ENCODE assay signal across 10 cellular contexts in genomic region chr10:79178614-79179403, GRCh38.
A peak's percentile ranks its signal among the peaks of the same experiment; 100 is the strongest.
DNase-seq lines count a peak whose midpoint lies in the region; ATAC-seq and TF ChIP-seq lines count a peak whose summit lies in the region.
"Had no signal": no experiment of that assay in that cellular context is flagged by ENCODE, and none has a peak within 500 bp of the region (broad histone marks: within the 10 kb centered on the region; RNA-seq: fewer than 3 reads in every experiment).

No MANE protein-coding gene starts in this region.

- peak overlapping the region; percentile 81 to 100 for H3K27ac ChIP-seq in SK-N-SH (ENCODE audit: low read depth in 2 of 2, low read length in 1 of 2)
- peak overlapping the region; percentile 1 for H3K27ac ChIP-seq in substantia nigra (ENCODE audit: low read depth, low read length, poor library complexity, severe bottlenecking)
- H3K27ac ChIP-seq: parathyroid adenoma had no signal

- peaks cover 29% of the 10 kb centered on the region for H3F3A ChIP-seq in SK-N-SH (replicated peaks; ENCODE audit: insufficient read depth)

- peak; percentile 41 for ATAC-seq in left ventricle myocardium superior

- WGBS in SK-N-SH (ENCODE audit: low lambda C conversion rate): 16% methylated on average over 8 of the region's 9 CpGs

- H4K20me1 ChIP-seq in SK-N-SH (ENCODE audit: insufficient read depth): peaks cover 16% of the 10 kb centered on the region; the same call in 1 of the 2 replicates

- H3K4me3 Mint-ChIP-seq in activated naive CD4-positive, alpha-beta T cell treated with anti-CD3 and anti-CD28 coated beads for 36 hours: no peak overlapping the region
- H3K4me3 Mint-ChIP-seq: T-helper 1 cell treated with Interleukin-12 subunit alpha and Interleukin-12 subunit beta and Interleukin-4 antibody, amounts not matched to agents 30 μg/mL and 1 μg/mL, for 36 hours had no signal

- H3K27ac Mint-ChIP-seq in activated naive CD4-positive, alpha-beta T cell treated with anti-CD3 and anti-CD28 coated beads for 36 hours: no peak overlapping the region
- H3K27ac Mint-ChIP-seq: T-helper 1 cell treated with Interleukin-12 subunit alpha and Interleukin-12 subunit beta and Interleukin-4 antibody, amounts not matched to agents 30 μg/mL and 1 μg/mL, for 36 hours had no signal

- TF ChIP-seq EP300 in SK-N-SH (IDR thresholded peaks at IDR 0.05; ENCODE audit: borderline replicate concordance in 1 of 2, low read depth in 1 of 2, low read length in 1 of 2): peak in 1 of 2 experiments; percentile 94; a peak in 2 of 4 replicates

- H3K4me1 Mint-ChIP-seq in activated naive CD4-positive, alpha-beta T cell treated with anti-CD3 and anti-CD28 coated beads for 36 hours (ENCODE audit: low read depth): no peaks in the 10 kb centered on the region

- peak overlapping the region; percentile 68; the same call in 1 of the 2 replicates for H3K4me2 ChIP-seq in SK-N-SH

- H3K27me3 Mint-ChIP-seq in activated naive CD4-positive, alpha-beta T cell treated with anti-CD3 and anti-CD28 coated beads for 36 hours (ENCODE audit: low read depth): no peaks in the 10 kb centered on the region

- intact Hi-C loops in left ventricle myocardium superior (cut with micrococcal nuclease): no loop called here
- intact Hi-C loops in activated naive CD4-positive, alpha-beta T cell treated with anti-CD3 and anti-CD28 coated beads for 36 hours (cut with micrococcal nuclease): no loop called here

- TF ChIP-seq RAD21 in SK-N-SH (IDR thresholded peaks at IDR 0.05; ENCODE audit: low read length): peak; percentile 47

- H3K9me3 ChIP-seq in SK-N-SH: no peaks in the 10 kb centered on the region

- no peaks in the 10 kb centered on the region for H3K9me3 Mint-ChIP-seq in activated naive CD4-positive, alpha-beta T cell treated with anti-CD3 and anti-CD28 coated beads for 36 hours
- H3K9me3 Mint-ChIP-seq: T-helper 1 cell treated with Interleukin-12 subunit alpha and Interleukin-12 subunit beta and Interleukin-4 antibody, amounts not matched to agents 30 μg/mL and 1 μg/mL, for 36 hours had no signal

- H3K9me2 ChIP-seq in SK-N-SH: no peaks in the 10 kb centered on the region

- H3K36me3 ChIP-seq in SK-N-SH (replicated peaks in 1 of 2; ENCODE audit: control insufficient read depth in 1 of 2, insufficient read depth in 2 of 2, low read length in 1 of 2): peaks cover 1 to 5% of the 10 kb centered on the region in 2 experiments

- no peaks in the 10 kb centered on the region for H3K27me3 ChIP-seq in SK-N-SH (ENCODE audit: insufficient read depth)

- POLR2A ChIA-PET in SK-N-SH (lab: Yijun Ruan, JAX): interaction anchor here (1.1 to 2.2 kb wide), 3 partner anchors 9 to 21 kb away, joined by 3 to 5 read pairs (median 4); no protein-coding TSS in a partner anchor

- DNase-seq in NCI-H2081 (lab: John Stamatoyannopoulos, UW) (peak; percentile 30 to 46), NCI-H2081 treated with DMSO at 0.1 percent for 48 hours (lab: John Stamatoyannopoulos, UW) (no peak), SK-N-SH (peak; percentile 90), left ventricle myocardium superior (peak; percentile 67), substantia nigra (lab: John Stamatoyannopoulos, UW) (peak in 16 of 49 donors; percentile 23 to 65 (median 42)), NCI-H774 (lab: John Stamatoyannopoulos, UW) (no peak)
- DNase-seq in activated naive CD4-positive, alpha-beta T cell treated with Interleukin-2 at 50 U/mL for 16 hours: no peak
- no peak for DNase-seq in activated naive CD4-positive, alpha-beta T cell treated with anti-CD3 and anti-CD28 coated beads for 36 hours

- CTCF ChIA-PET in SK-N-SH (lab: Yijun Ruan, JAX): interaction anchor here (0.6 to 13.4 kb wide), 11 partner anchors 9 to 434 kb away, joined by 3 to 136 read pairs (median 4); no protein-coding TSS in a partner anchor
- CTCF ChIA-PET in activated naive CD4-positive, alpha-beta T cell treated with anti-CD3 and anti-CD28 coated beads for 36 hours (lab: Charles Lee): interaction anchor here (0.9 kb wide), 1 partner anchor 24 kb away, joined by 3 read pairs; no protein-coding TSS in a partner anchor

- no peak overlapping the region for H3K4me3 ChIP-seq in SK-N-SH (ENCODE audit: low read depth in 2 of 2, low read length in 1 of 2)

- H3K36me3 Mint-ChIP-seq in activated naive CD4-positive, alpha-beta T cell treated with anti-CD3 and anti-CD28 coated beads for 36 hours (ENCODE audit: low read depth): no peaks in the 10 kb centered on the region

- H3K9ac ChIP-seq in SK-N-SH: peak overlapping the region; percentile 5; the same call in 1 of the 2 replicates
- H3K9ac ChIP-seq: parathyroid adenoma had no signal

- H3K4me1 ChIP-seq in SK-N-SH (ENCODE audit: control insufficient read depth in 1 of 2, insufficient read depth in 2 of 2, low read depth in 1 of 2, low read length in 1 of 2): peaks cover 63 to 98% of the 10 kb centered on the region in 2 experiments
- H3K4me1 ChIP-seq: parathyroid adenoma had no signal

- no peak overlapping the region for H2AFZ ChIP-seq in SK-N-SH (ENCODE audit: low read depth)
- H2AFZ ChIP-seq: parathyroid adenoma had no signal

- H3K79me2 ChIP-seq in SK-N-SH (ENCODE audit: insufficient read depth): peaks cover 73% of the 10 kb centered on the region; the same call in 1 of the 2 replicates
- H3K79me2 ChIP-seq: parathyroid adenoma had no signal

- TF ChIP-seq CTCF in SK-N-SH (IDR thresholded peaks at IDR 0.05): no peak

TF ChIP-seq in SK-N-SH, 30 proteins besides CTCF, POLR2A, EP300 and RAD21:
- TF ChIP-seq RFX5 (IDR thresholded peaks at IDR 0.05; ENCODE audit: low read length): no peak
- peak; percentile 50; the same call in 1 of the 2 replicates for TF ChIP-seq SIN3A (IDR thresholded peaks at IDR 0.05; ENCODE audit: borderline replicate concordance, low read depth, low read length)
- no peak for TF ChIP-seq TEAD4 (IDR thresholded peaks at IDR 0.05; ENCODE audit: borderline replicate concordance, insufficient read depth)
- peak; percentile 40; the same call in 1 of the 2 replicates for TF ChIP-seq PBX3 (IDR thresholded peaks at IDR 0.05)
- no peak; the same call in 1 of the 2 replicates for TF ChIP-seq RXRA (IDR thresholded peaks at IDR 0.05; ENCODE audit: borderline replicate concordance, low read depth)
- TF ChIP-seq RCOR1 (IDR thresholded peaks at IDR 0.05; ENCODE audit: low read length): peak; percentile 88
- TF ChIP-seq NRF1 (IDR thresholded peaks at IDR 0.05; ENCODE audit: low read depth, low read length): no peak
- TF ChIP-seq MXI1 (IDR thresholded peaks at IDR 0.05; ENCODE audit: low read depth, low read length): peak; percentile 96
- peak; percentile 38; the same call in 1 of the 2 replicates for TF ChIP-seq FOSL2 (IDR thresholded peaks at IDR 0.05; ENCODE audit: borderline replicate concordance, low read depth)
- peak; percentile 92 for TF ChIP-seq FOXJ3 (CRISPR knock-in tag; IDR thresholded peaks at IDR 0.05)
- TF ChIP-seq CHD2 (IDR thresholded peaks at IDR 0.05; ENCODE audit: low read length, partially characterized antibody): peak; percentile 97
- peak; percentile 26; the same call in 1 of the 2 replicates for TF ChIP-seq GATA2 (CRISPR knock-in tag; IDR thresholded peaks at IDR 0.05)
- TF ChIP-seq USF2 (IDR thresholded peaks at IDR 0.05; ENCODE audit: borderline replicate concordance, low read depth, low read length): no peak
- TF ChIP-seq TCF12 (IDR thresholded peaks at IDR 0.05): peak; percentile 77; the same call in 1 of the 2 replicates
- TF ChIP-seq MAX (IDR thresholded peaks at IDR 0.05; ENCODE audit: low read depth): 0 out of 2 replicates have a peak, but pooled peaks have one; percentile 44
- peak; percentile 14; the same call in 1 of the 2 replicates for TF ChIP-seq SMC3 (IDR thresholded peaks at IDR 0.05; ENCODE audit: low read depth, low read length)
- TF ChIP-seq NFIC (IDR thresholded peaks at IDR 0.05; ENCODE audit: borderline replicate concordance): peak; percentile 72; the same call in 1 of the 2 replicates

Comparison
In these comparisons a context has a peak if more than half of its experiments do, and no peak if none do; other contexts are left out.
1. DNase-seq: peak in NCI-H2081 (2 of 2), SK-N-SH (single experiment) and left ventricle myocardium superior (single experiment); none in NCI-H2081 treated with DMSO at 0.1 percent for 48 hours (single experiment), activated naive CD4-positive, alpha-beta T cell treated with Interleukin-2 at 50 U/mL for 16 hours (single experiment), NCI-H774 (single experiment) and activated naive CD4-positive, alpha-beta T cell treated with anti-CD3 and anti-CD28 coated beads for 36 hours (single experiment).